15 cellular contexts compared by ENCODE assay signal in genomic region chr6:158066161-158066781, GRCh38.
"Had no signal": no experiment of that assay in that cellular context is flagged by ENCODE, and none has a peak within 500 bp of the region (broad histone marks: within the 10 kb centered on the region; RNA-seq: fewer than 3 reads in every experiment).

No MANE protein-coding gene starts in this region.

- H3K4me3 Mint-ChIP-seq: activated naive CD4-positive, alpha-beta T cell treated with anti-CD3 and anti-CD28 coated beads, Interleukin-2, amount 10 ng/mL, durations not matched to agents 7 days and 5 days; central memory CD8-positive, alpha-beta T cell; stimulated activated effector memory CD8-positive, alpha-beta T cell treated with anti-CD3 and anti-CD28 coated beads, Interleukin-12 subunit alpha, Interleukin-12 subunit beta, amount 100 ng/mL, for 72 hours; T-helper 1 cell treated with Interleukin-12 subunit alpha and Interleukin-12 subunit beta and Interleukin-4 antibody, amounts not matched to agents 30 μg/mL and 1 μg/mL, for 36 hours had no signal

- ATAC-seq: foreskin keratinocyte; stimulated activated effector memory CD8-positive, alpha-beta T cell treated with anti-CD3 and anti-CD28 coated beads, Interleukin-12 subunit alpha, Interleukin-12 subunit beta, amount 100 ng/mL, for 72 hours had no signal

- H3K27me3 Mint-ChIP-seq: activated naive CD4-positive, alpha-beta T cell treated with anti-CD3 and anti-CD28 coated beads, Interleukin-2, amount 10 ng/mL, durations not matched to agents 7 days and 5 days; central memory CD8-positive, alpha-beta T cell had no signal

- H3K4me1 ChIP-seq: parathyroid adenoma had no signal

- H3K9me3 Mint-ChIP-seq: activated naive CD4-positive, alpha-beta T cell treated with anti-CD3 and anti-CD28 coated beads, Interleukin-2, amount 10 ng/mL, durations not matched to agents 7 days and 5 days; activated T-helper 2 cell treated with anti-CD3 and anti-CD28 coated beads, Interferon-gamma antibody, Interleukin-2, Interleukin-4, amounts not matched to agents 10 μg/mL and 5 μg/mL and 100 μg/mL, durations not matched to agents 14 hours and 24 hours and 36 hours; central memory CD8-positive, alpha-beta T cell; stimulated activated effector memory CD8-positive, alpha-beta T cell treated with anti-CD3 and anti-CD28 coated beads, Interleukin-12 subunit alpha, Interleukin-12 subunit beta, amount 100 ng/mL, for 72 hours; T-helper 1 cell treated with Interleukin-12 subunit alpha and Interleukin-12 subunit beta and Interleukin-4 antibody, amounts not matched to agents 30 μg/mL and 1 μg/mL, for 36 hours had no signal

- DNase-seq: activated CD4-positive, alpha-beta T cell treated with anti-CD3 and anti-CD28 coated beads, Interleukin-2, amount 50 U/mL, for 1 hour; activated naive CD4-positive, alpha-beta T cell treated with anti-CD3 and anti-CD28 coated beads, Interleukin-2, amount 10 ng/mL, durations not matched to agents 7 days and 5 days; activated T-cell treated with anti-CD3 and anti-CD28 coated beads for 4 hours; adrenal gland; dermis blood vessel endothelial cell; foreskin keratinocyte; retina; small intestine; tibial artery had no signal

- H3K27me3 ChIP-seq: adrenal gland, esophagus muscularis mucosa, foreskin keratinocyte, tibial artery had no signal

- H3K4me3 ChIP-seq: adrenal gland, esophagus muscularis mucosa, tibial artery had no signal

- H3K27ac Mint-ChIP-seq: activated naive CD4-positive, alpha-beta T cell treated with anti-CD3 and anti-CD28 coated beads, Interleukin-2, amount 10 ng/mL, durations not matched to agents 7 days and 5 days; activated T-helper 2 cell treated with anti-CD3 and anti-CD28 coated beads, Interferon-gamma antibody, Interleukin-2, Interleukin-4, amounts not matched to agents 10 μg/mL and 5 μg/mL and 100 μg/mL, durations not matched to agents 14 hours and 24 hours and 36 hours; stimulated activated effector memory CD8-positive, alpha-beta T cell treated with anti-CD3 and anti-CD28 coated beads, Interleukin-12 subunit alpha, Interleukin-12 subunit beta, amount 100 ng/mL, for 72 hours; T-helper 1 cell treated with Interleukin-12 subunit alpha and Interleukin-12 subunit beta and Interleukin-4 antibody, amounts not matched to agents 30 μg/mL and 1 μg/mL, for 36 hours had no signal

- H3K27ac ChIP-seq: adrenal gland, esophagus muscularis mucosa, foreskin keratinocyte, parathyroid adenoma, tibial artery had no signal

- H3K9me3 ChIP-seq: adrenal gland, esophagus muscularis mucosa, tibial artery had no signal
